ENCODE assay signal across 8 cellular contexts in genomic region chr15:88624156-88624970, GRCh38. TPM values are rescaled to one million over a fixed set of nuclear protein-coding genes. Genes with fewer than 3 reads are reported as not detected.
DNase-seq lines count a peak whose midpoint lies in the region; ATAC-seq and TF ChIP-seq lines count a peak whose summit lies in the region.

No MANE protein-coding gene starts in this region.

- peaks cover 81% of the 10 kb centered on the region for H3K79me2 ChIP-seq in Karpas-422 (ENCODE audit: low read length)

- H3K9me2 ChIP-seq in Karpas-422 (replicated peaks; ENCODE audit: insufficient read depth, low read length): no peaks in the 10 kb centered on the region

- H3K36me3 ChIP-seq in Karpas-422 (ENCODE audit: insufficient read depth, low read length): peaks cover 31% of the 10 kb centered on the region
- peaks cover 34% of the 10 kb centered on the region for H3K36me3 ChIP-seq in adipocyte (ENCODE audit: control insufficient read depth, insufficient read depth, low read length, severe bottlenecking)
- peaks cover 42% of the 10 kb centered on the region for H3K36me3 ChIP-seq in iPS-18a (ENCODE audit: control insufficient read depth, low read depth, low read length)

- peak overlapping the region; percentile 78 for H3K27ac ChIP-seq in Karpas-422 (ENCODE audit: low read length)
- H3K27ac ChIP-seq in iPS-18a (ENCODE audit: low read length): no peak overlapping the region

- H3K4me1 ChIP-seq in Karpas-422 (ENCODE audit: low read length): peaks cover 39% of the 10 kb centered on the region
- peaks cover 36% of the 10 kb centered on the region for H3K4me1 ChIP-seq in adipocyte (ENCODE audit: control insufficient read depth, insufficient read depth, low read length)
- H3K4me1 ChIP-seq in iPS-18a (ENCODE audit: control insufficient read depth, low read depth, low read length): peaks cover 26% of the 10 kb centered on the region

- H3K4me3 Mint-ChIP-seq in CD14-positive monocyte: peak overlapping the region in 1 of 2 donors; percentile 41

- H3K9me3 ChIP-seq in Karpas-422 (ENCODE audit: low read length) (no peaks in the 10 kb centered on the region), adipocyte (ENCODE audit: control insufficient read depth, low read length) (no peaks in the 10 kb centered on the region), iPS-18a (ENCODE audit: control insufficient read depth, low read depth, low read length) (no peaks in the 10 kb centered on the region)

- H4K20me1 ChIP-seq in Karpas-422 (ENCODE audit: insufficient read depth, low read depth, low read length): peaks cover 46% of the 10 kb centered on the region

- peak overlapping the region; percentile 88 for H3K4me2 ChIP-seq in Karpas-422 (ENCODE audit: low read depth, low read length, poor library complexity, severe bottlenecking)

- no peak overlapping the region for H2AFZ ChIP-seq in Karpas-422 (ENCODE audit: low read length)

- H3K4me3 ChIP-seq in Karpas-422 (ENCODE audit: low read length): peak overlapping the region; percentile 87; the same call in 1 of the 2 replicates
- peak overlapping the region; percentile 49 for H3K4me3 ChIP-seq in adipocyte (ENCODE audit: low read length)
- H3K4me3 ChIP-seq in iPS-18a (ENCODE audit: low read length): peak overlapping the region; percentile 90

- peaks cover 1 to 4% (median 3%) of the 10 kb centered on the region in 3 donors for H3K27me3 Mint-ChIP-seq in CD14-positive monocyte (ENCODE audit: low read depth in 3 of 3)

- H3K27me3 ChIP-seq in Karpas-422 (ENCODE audit: low read length) (no peaks in the 10 kb centered on the region), adipocyte (replicated peaks; ENCODE audit: control insufficient read depth, insufficient read depth, low read length) (no peaks in the 10 kb centered on the region), iPS-18a (ENCODE audit: control insufficient read depth, insufficient read depth, low read length) (no peaks in the 10 kb centered on the region)

- peak; percentile 18 for ATAC-seq in GM19463 (IDR thresholded peaks at IDR 0.05; ENCODE audit: unreplicated experiment)

- DNase-seq in CD14-positive monocyte (ENCODE audit: low spot score) (no peak), Karpas-422 (peak; percentile 80), adipocyte (ENCODE audit: low read depth) (peak; percentile 52), UCSD-AML1 (lab: John Stamatoyannopoulos, UW; ENCODE audit: unreplicated experiment) (no peak), MV-4-11 (lab: John Stamatoyannopoulos, UW) (no peak)
- DNase-seq in stimulated activated naive CD4-positive, alpha-beta T cell (lab: John Stamatoyannopoulos, UW): peak; percentile 48 to 85 (median 64)

- H3K4me1 Mint-ChIP-seq in CD14-positive monocyte: peaks cover 39% of the 10 kb centered on the region

- intact Hi-C loops in CD14-positive monocyte (cut with micrococcal nuclease): loop anchor here (5.0 kb wide), 1 partner anchor 157 kb away; the partner anchor contains the start of genes MRPL46 (in 2 of the 2) and MRPS11 (in 2 of the 2)

- H3K27ac Mint-ChIP-seq in CD14-positive monocyte: peak overlapping the region in 6 of 7 donors; percentile 35 to 96 (median 79)

- H3K9me3 Mint-ChIP-seq in CD14-positive monocyte: no peaks in the 10 kb centered on the region

- peaks cover 25 to 26% of the 10 kb centered on the region in 2 donors for H3K36me3 Mint-ChIP-seq in CD14-positive monocyte

- TF ChIP-seq CTCF in CD14-positive monocyte (IDR thresholded peaks at IDR 0.05): peak; percentile 69

- H3K9ac ChIP-seq in Karpas-422 (ENCODE audit: low read length) (peak overlapping the region; percentile 87), adipocyte (ENCODE audit: low read length) (peak overlapping the region; percentile 60), iPS-18a (ENCODE audit: low read length) (no peak overlapping the region)

RNA-seq across cellular contexts. Expression of gene AEN, which starts 3.2 kb away (rescaled TPM):
- 1 to 10 TPM; 4.6 to 6.3 TPM for polyA plus RNA-seq in CD14-positive monocyte
- 18.1 and 36.3 TPM in 2 replicates for total RNA-seq in Karpas-422 (2014; rRNA removed; shearing (Covaris generic); ENCODE audit: low replicate concordance)

RNA-seq across cellular contexts. Expression of gene ISG20, which starts 14.5 kb away (rescaled TPM):
- polyA plus RNA-seq in CD14-positive monocyte: 10 to 100 TPM; 25.1 to 29.3 TPM
- 112 and 259 TPM in 2 replicates for total RNA-seq in Karpas-422 (2014; rRNA removed; shearing (Covaris generic); ENCODE audit: low replicate concordance)

Comparison
In these comparisons a context has a peak if more than half of its experiments do, and no peak if none do; other contexts are left out.
1. DNase-seq: peak in Karpas-422 (single experiment), adipocyte (single experiment) and stimulated activated naive CD4-positive, alpha-beta T cell (6 of 6); none in CD14-positive monocyte (single experiment), UCSD-AML1 (single experiment) and MV-4-11 (single experiment).
2. Peak in every context shown above with its lines, with median percentiles within 50 percentile points of each other: H3K4me3 ChIP-seq.